In the genomic region with DNA sequence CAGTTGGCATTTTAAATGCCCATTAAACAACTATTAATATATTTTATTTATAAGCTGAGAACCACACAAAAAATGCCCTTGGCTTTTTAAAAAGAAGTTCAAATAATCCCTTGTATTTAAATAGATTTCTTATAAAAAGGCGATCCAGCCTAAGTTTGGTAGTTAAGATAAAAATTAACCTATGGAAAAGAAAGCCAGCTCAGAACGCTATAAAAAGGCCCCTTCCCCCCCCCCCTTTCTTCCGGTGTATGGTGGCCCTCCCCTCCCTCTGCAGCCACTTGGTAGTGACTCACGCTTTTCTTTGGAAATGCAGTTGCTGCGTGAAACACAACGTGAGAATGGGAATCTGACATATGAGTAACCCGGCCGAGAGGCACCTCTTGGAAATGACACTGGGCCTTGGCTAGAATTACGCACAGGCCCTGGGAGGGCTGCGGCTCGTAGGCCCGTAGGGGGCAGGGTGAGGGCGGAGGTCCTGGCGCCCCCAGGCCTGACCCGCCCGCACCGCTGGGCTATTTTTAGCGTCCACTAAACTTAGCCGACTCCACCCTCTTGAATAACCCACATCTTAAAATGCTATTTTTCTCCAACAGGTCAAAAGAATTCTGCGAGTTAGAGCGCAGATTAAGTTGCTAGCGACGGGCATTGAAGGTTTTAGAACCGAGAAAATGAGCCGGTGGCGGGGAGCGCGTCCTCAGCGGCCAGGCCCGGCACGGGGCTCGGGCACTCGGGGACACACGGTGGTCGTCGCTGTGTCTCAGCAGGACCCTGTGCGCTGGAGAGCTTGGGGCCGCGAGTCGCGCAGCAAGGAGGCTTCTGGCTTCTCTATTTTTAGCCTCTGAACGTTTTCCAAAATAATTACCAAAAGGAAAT, we compare ENCODE assay signal across 1 cellular context.
A peak's percentile ranks its signal among the peaks of the same experiment; 100 is the strongest.
TF ChIP-seq lines count a peak whose summit lies in the region.

No MANE protein-coding gene starts in this region.

TF ChIP-seq in HepG2, 621 proteins besides CTCF, POLR2A, EP300 and RAD21 (continued from another document):
- peak; percentile 80; the same call in 1 of the 2 replicates for TF ChIP-seq ZNF281 (CRISPR knock-in tag; IDR thresholded peaks at IDR 0.05; ENCODE audit: borderline replicate concordance)
- TF ChIP-seq, protein P1, sequence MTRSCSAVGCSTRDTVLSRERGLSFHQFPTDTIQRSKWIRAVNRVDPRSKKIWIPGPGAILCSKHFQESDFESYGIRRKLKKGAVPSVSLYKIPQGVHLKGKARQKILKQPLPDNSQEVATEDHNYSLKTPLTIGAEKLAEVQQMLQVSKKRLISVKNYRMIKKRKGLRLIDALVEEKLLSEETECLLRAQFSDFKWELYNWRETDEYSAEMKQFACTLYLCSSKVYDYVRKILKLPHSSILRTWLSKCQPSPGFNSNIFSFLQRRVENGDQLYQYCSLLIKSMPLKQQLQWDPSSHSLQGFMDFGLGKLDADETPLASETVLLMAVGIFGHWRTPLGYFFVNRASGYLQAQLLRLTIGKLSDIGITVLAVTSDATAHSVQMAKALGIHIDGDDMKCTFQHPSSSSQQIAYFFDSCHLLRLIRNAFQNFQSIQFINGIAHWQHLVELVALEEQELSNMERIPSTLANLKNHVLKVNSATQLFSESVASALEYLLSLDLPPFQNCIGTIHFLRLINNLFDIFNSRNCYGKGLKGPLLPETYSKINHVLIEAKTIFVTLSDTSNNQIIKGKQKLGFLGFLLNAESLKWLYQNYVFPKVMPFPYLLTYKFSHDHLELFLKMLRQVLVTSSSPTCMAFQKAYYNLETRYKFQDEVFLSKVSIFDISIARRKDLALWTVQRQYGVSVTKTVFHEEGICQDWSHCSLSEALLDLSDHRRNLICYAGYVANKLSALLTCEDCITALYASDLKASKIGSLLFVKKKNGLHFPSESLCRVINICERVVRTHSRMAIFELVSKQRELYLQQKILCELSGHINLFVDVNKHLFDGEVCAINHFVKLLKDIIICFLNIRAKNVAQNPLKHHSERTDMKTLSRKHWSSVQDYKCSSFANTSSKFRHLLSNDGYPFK (CRISPR knock-in tag; IDR thresholded peaks at IDR 0.05; ENCODE audit: borderline replicate concordance) = no peak
- TF ChIP-seq GLI4 (CRISPR knock-in tag; IDR thresholded peaks at IDR 0.05; ENCODE audit: borderline replicate concordance) = no peak
- TF ChIP-seq KDM2A (CRISPR knock-in tag; IDR thresholded peaks at IDR 0.05; ENCODE audit: borderline replicate concordance, low read depth) = no peak; the same call in 1 of the 2 replicates
- peak; percentile 82 for TF ChIP-seq GATAD2A (CRISPR knock-in tag; IDR thresholded peaks at IDR 0.05)
- TF ChIP-seq MTF1 (CRISPR knock-in tag; IDR thresholded peaks at IDR 0.05) = no peak
- no peak for TF ChIP-seq ZNF432 (CRISPR knock-in tag; IDR thresholded peaks at IDR 0.05; ENCODE audit: borderline replicate concordance)
- TF ChIP-seq ZNF607 (CRISPR knock-in tag; IDR thresholded peaks at IDR 0.05; ENCODE audit: borderline replicate concordance) = no peak
- no peak for TF ChIP-seq TBP (CRISPR knock-in tag; IDR thresholded peaks at IDR 0.05)
- TF ChIP-seq ETV5 (CRISPR knock-in tag; IDR thresholded peaks at IDR 0.05; ENCODE audit: borderline replicate concordance) = peak; percentile 87
- TF ChIP-seq ZNF350 (CRISPR knock-in tag; IDR thresholded peaks at IDR 0.05; ENCODE audit: borderline replicate concordance, low read depth) = no peak
- no peak for TF ChIP-seq ZNF550 (CRISPR knock-in tag; IDR thresholded peaks at IDR 0.05; ENCODE audit: borderline replicate concordance)
- no peak for TF ChIP-seq ZNF263 (CRISPR knock-in tag; IDR thresholded peaks at IDR 0.05)
- TF ChIP-seq ARID2 (CRISPR knock-in tag; IDR thresholded peaks at IDR 0.05; ENCODE audit: borderline replicate concordance) = no peak
- TF ChIP-seq ZNF24 (IDR thresholded peaks at IDR 0.05) = no peak
- TF ChIP-seq, protein P2, sequence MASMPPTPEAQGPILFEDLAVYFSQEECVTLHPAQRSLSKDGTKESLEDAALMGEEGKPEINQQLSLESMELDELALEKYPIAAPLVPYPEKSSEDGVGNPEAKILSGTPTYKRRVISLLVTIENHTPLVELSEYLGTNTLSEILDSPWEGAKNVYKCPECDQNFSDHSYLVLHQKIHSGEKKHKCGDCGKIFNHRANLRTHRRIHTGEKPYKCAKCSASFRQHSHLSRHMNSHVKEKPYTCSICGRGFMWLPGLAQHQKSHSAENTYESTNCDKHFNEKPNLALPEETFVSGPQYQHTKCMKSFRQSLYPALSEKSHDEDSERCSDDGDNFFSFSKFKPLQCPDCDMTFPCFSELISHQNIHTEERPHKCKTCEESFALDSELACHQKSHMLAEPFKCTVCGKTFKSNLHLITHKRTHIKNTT (CRISPR knock-in tag; IDR thresholded peaks at IDR 0.05) = no peak
- peak; percentile 90 for TF ChIP-seq MEF2D (CRISPR knock-in tag; IDR thresholded peaks at IDR 0.05)
- TF ChIP-seq RCOR2 (CRISPR knock-in tag; IDR thresholded peaks at IDR 0.05) = no peak
- TF ChIP-seq ZNF230 (CRISPR knock-in tag; IDR thresholded peaks at IDR 0.05) = no peak
- TF ChIP-seq EEA1 (CRISPR knock-in tag; IDR thresholded peaks at IDR 0.05; ENCODE audit: borderline replicate concordance) = no peak; the same call in 1 of the 2 replicates
- TF ChIP-seq ZNF101 (CRISPR knock-in tag; IDR thresholded peaks at IDR 0.05; ENCODE audit: borderline replicate concordance, low read depth) = no peak
- TF ChIP-seq SMAD9 (CRISPR knock-in tag; IDR thresholded peaks at IDR 0.05) = no peak
